34 cellular contexts compared by ENCODE assay signal in genomic region chr14:47020500-47020899, GRCh38.
"Had no signal": no experiment of that assay in that cellular context is flagged by ENCODE, and none has a peak within 500 bp of the region (broad histone marks: within the 10 kb centered on the region; RNA-seq: fewer than 3 reads in every experiment).

No MANE protein-coding gene starts in this region.

- H3K27me3 ChIP-seq: MG63 had no signal

- DNase-seq: Karpas-422, Kasumi-1, MG63, MM.1S, MV-4-11, NCI-H1048, NCI-H1092, NCI-H1092 treated with DMSO at 0.1 percent for 48 hours, NCI-H1105, NCI-H1105 treated with DMSO at 0.1 percent for 48 hours, NCI-H1417, NCI-H1417 treated with DMSO at 0.1 percent for 48 hours, NCI-H1436, NCI-H1436 treated with DMSO at 0.1 percent for 48 hours, NCI-H146, NCI-H1694, NCI-H1694 treated with DMSO at 0.1 percent for 48 hours, NCI-H187, NCI-H187 treated with DMSO at 0.1 percent for 48 hours, NCI-H1930, NCI-H2029, NCI-H2029 treated with DMSO at 0.1 percent for 48 hours, NCI-H2081, NCI-H2081 treated with DMSO at 0.1 percent for 48 hours, NCI-H2107, NCI-H2171, NCI-H2171 treated with DMSO at 0.1 percent for 48 hours, NCI-H2227 treated with DMSO at 0.1 percent for 48 hours, NCI-H226, NCI-H345, NCI-H446, NCI-H446 treated with DMSO at 0.1 percent for 48 hours, NCI-H510A, NCI-H524 had no signal

- H3K36me3 ChIP-seq: MG63 had no signal

- H3K4me3 ChIP-seq: MG63 had no signal

- H3K9me3 ChIP-seq: MG63 had no signal
